ENCODE assay signal across 14 cellular contexts in genomic region chr9:137431416-137431931, GRCh38. TPM values are rescaled to one million over a fixed set of nuclear protein-coding genes. Genes with fewer than 3 reads are reported as not detected.
"Had no signal": no experiment of that assay in that cellular context is flagged by ENCODE, and none has a peak within 500 bp of the region (broad histone marks: within the 10 kb centered on the region; RNA-seq: fewer than 3 reads in every experiment).

No MANE protein-coding gene starts in this region.

- H3K9me3 ChIP-seq: adrenal gland, left lung, neutrophil, sigmoid colon, thoracic aorta had no signal

- DNase-seq: activated CD4-positive, alpha-beta memory T cell treated with anti-CD3 and anti-CD28 coated beads for 36 hours; activated CD4-positive, alpha-beta T cell treated with anti-CD3 and anti-CD28 coated beads for 36 hours; activated effector memory CD4-positive, alpha-beta T cell treated with anti-CD3 and anti-CD28 coated beads, Interleukin-2, amount 50 U/mL, for 16 hours; activated T-cell treated with anti-CD3 and anti-CD28 coated beads, Interleukin-2, amount 50 U/mL, for 48 hours; adrenal gland; mesenchymal stem cell; sigmoid colon; stimulated activated CD4-positive, alpha-beta T cell treated with anti-CD3 and anti-CD28 coated beads, Interleukin-1b, Interleukin-23, amount 100 ng/mL, for 48 hours; WERI-Rb-1 had no signal

- H3K4me3 ChIP-seq: adrenal gland, cardiac muscle cell, left lung, sigmoid colon, thoracic aorta had no signal

- H3K36me3 ChIP-seq: adrenal gland, cardiac muscle cell, left lung, neutrophil, sigmoid colon, thoracic aorta, WERI-Rb-1 had no signal

- ATAC-seq: activated CD4-positive, alpha-beta T cell treated with anti-CD3 and anti-CD28 coated beads for 36 hours; left lung; naive thymus-derived CD8-positive, alpha-beta T cell had no signal

- H3K27me3 ChIP-seq: adrenal gland, cardiac muscle cell, left lung had no signal

- H3K27ac ChIP-seq: adrenal gland, cardiac muscle cell, left lung, neutrophil, sigmoid colon, thoracic aorta, WERI-Rb-1 had no signal

RNA-seq across cellular contexts. Expression of gene ENTPD8, which starts 9.7 kb away (rescaled TPM):
- total RNA-seq: activated CD4-positive, alpha-beta memory T cell treated with anti-CD3 and anti-CD28 coated beads for 36 hours; activated CD4-positive, alpha-beta T cell treated with anti-CD3 and anti-CD28 coated beads for 36 hours; naive thymus-derived CD8-positive, alpha-beta T cell; thoracic aorta had no signal
